ENCODE assay signal across 35 cellular contexts in the genomic region with DNA sequence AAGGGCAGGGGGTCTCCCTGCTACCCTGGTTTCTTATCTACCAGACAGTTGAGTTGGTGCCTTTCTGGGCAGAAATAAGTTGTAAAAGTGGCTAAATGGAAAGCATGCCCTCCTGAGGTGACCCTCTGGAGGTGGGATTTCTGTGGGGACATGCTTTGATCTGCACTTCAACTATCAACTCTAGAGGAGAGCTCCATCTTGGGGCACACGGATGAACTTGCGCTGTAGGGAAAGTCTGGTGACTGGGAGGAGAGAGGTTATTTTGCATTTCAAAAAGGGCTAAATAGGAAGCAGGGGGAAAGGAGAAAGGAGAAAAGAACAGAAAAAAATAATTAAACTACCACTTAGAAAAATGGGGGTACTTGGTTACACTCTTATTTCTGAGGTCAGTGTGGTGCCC. TPM values are rescaled to one million over a fixed set of nuclear protein-coding genes. Genes with fewer than 3 reads are reported as not detected.
DNase-seq lines count a peak whose midpoint lies in the region; ATAC-seq, FAIRE-seq and TF ChIP-seq lines count a peak whose summit lies in the region.
"Had no signal": no experiment of that assay in that cellular context is flagged by ENCODE, and none has a peak within 500 bp of the region (broad histone marks: within the 10 kb centered on the region; RNA-seq: fewer than 3 reads in every experiment).

No MANE protein-coding gene starts in this region.

- H4K91ac ChIP-seq in H1 (replicated peaks; ENCODE audit: insufficient read length, low read length), result no peak overlapping the region

- no peak overlapping the region for H3K4ac ChIP-seq in H1 (replicated peaks; ENCODE audit: insufficient read length, low read depth, low read length)

- H3K4me1 ChIP-seq in OCI-LY3 (ENCODE audit: low read length) (peaks cover 16% of the 10 kb centered on the region), H1 (replicated peaks in 1 of 4; ENCODE audit: control insufficient read depth in 3 of 4, insufficient read depth in 4 of 4, low read length in 3 of 4) (peaks cover 0 to 3% (median 0%) of the 10 kb centered on the region in 4 experiments; a peak in 1 of 7 replicates)
- H3K4me1 ChIP-seq: lower lobe of right lung, SJSA1, suprapubic skin had no signal

- H2BK12ac ChIP-seq in H1 (ENCODE audit: low read depth, low read length), result no peak overlapping the region

- TF ChIP-seq CTCF in GM12864 (IDR thresholded peaks at IDR 0.05; ENCODE audit: low read depth, low read length, missing control alignments), result peak; percentile 23
- TF ChIP-seq CTCF in OCI-LY3 (IDR thresholded peaks at IDR 0.05; ENCODE audit: low read depth, low read length), result peak; percentile 47
- peak; percentile 13 to 42 (median 42) for TF ChIP-seq CTCF in H1 (IDR thresholded peaks at IDR 0.05; ENCODE audit: control extremely low read depth in 1 of 3, insufficient read depth in 1 of 3, low read depth in 1 of 3, low read length in 3 of 3)

- H3K79me2 ChIP-seq in OCI-LY3 (ENCODE audit: low read length) (no peaks in the 10 kb centered on the region), H1 (ENCODE audit: control insufficient read depth in 1 of 2, insufficient read depth in 2 of 2, low read length in 2 of 2) (no peaks in the 10 kb centered on the region)

- CTCF ChIA-PET in H1 (lab: Charles Lee; ENCODE audit: partially characterized antibody), result interaction anchor here (0.8 to 1.3 kb wide), 5 partner anchors 28 to 121 kb away, joined by 3 to 4 read pairs (median 3); no protein-coding TSS in a partner anchor

- H2AK5ac ChIP-seq in H1 (ENCODE audit: low read depth, low read length), result no peak overlapping the region

- no peak overlapping the region for H3K4me2 ChIP-seq in OCI-LY3 (ENCODE audit: low read length)
- H3K4me2 ChIP-seq in H1 (ENCODE audit: insufficient read depth in 1 of 2, low read depth in 2 of 2, low read length in 2 of 2), result no peak overlapping the region; a peak in 1 of 4 replicates

- H3K9ac ChIP-seq in OCI-LY3 (ENCODE audit: low read length), result no peak overlapping the region
- H3K9ac ChIP-seq in H1 (replicated peaks in 1 of 4; ENCODE audit: extremely low read depth in 1 of 4, low read depth in 3 of 4, low read length in 3 of 4), result no peak overlapping the region

- POLR2A ChIA-PET in H1 (lab: Charles Lee; ENCODE audit: partially characterized antibody), result no interaction called here

- no peak for TF ChIP-seq POLR2A in H1 (IDR thresholded peaks at IDR 0.05; ENCODE audit: control extremely low read depth in 1 of 2, low read depth in 2 of 2, low read length in 2 of 2)

- H3K27ac ChIP-seq in OCI-LY3 (ENCODE audit: low read length), result no peak overlapping the region
- no peak overlapping the region for H3K27ac ChIP-seq in H1 (ENCODE audit: low read depth, low read length)
- H3K27ac ChIP-seq: HL-60, lower lobe of right lung, neutrophil, SJSA1, skin epidermis, suprapubic skin had no signal

- no peak overlapping the region for H2BK20ac ChIP-seq in H1 (ENCODE audit: low read length)

- no peaks in the 10 kb centered on the region for H3K36me3 ChIP-seq in OCI-LY3 (replicated peaks; ENCODE audit: low read depth, low read length)
- H3K36me3 ChIP-seq in H1 (ENCODE audit: control insufficient read depth in 2 of 4, insufficient read depth in 4 of 4, low read length in 3 of 4), result no peaks in the 10 kb centered on the region
- H3K36me3 ChIP-seq: lower lobe of right lung, neutrophil, SJSA1, suprapubic skin had no signal

- peak; percentile 39 for FAIRE-seq in H1 (lab: Jason Lieb, UNC)
- FAIRE-seq: frontal cortex, RCC 7860, urothelium cell line had no signal

- no peak overlapping the region for H3K23ac ChIP-seq in H1 (ENCODE audit: insufficient read length)

- H3K9me3 ChIP-seq in OCI-LY3 (ENCODE audit: insufficient read depth, low read length), result no peaks in the 10 kb centered on the region
- H3K9me3 ChIP-seq in H1 (ENCODE audit: insufficient read depth in 2 of 2, low read depth in 1 of 2, low read length in 1 of 2), result no peaks in the 10 kb centered on the region
- H3K9me3 ChIP-seq: lower lobe of right lung, neutrophil, SJSA1, suprapubic skin had no signal

- H2AFZ ChIP-seq in OCI-LY3 (ENCODE audit: low read depth, low read length), result no peak overlapping the region
- H2AFZ ChIP-seq in H1 (ENCODE audit: low read length), result no peak overlapping the region; the same call in 1 of the 2 replicates

- no peak overlapping the region for H3K14ac ChIP-seq in H1 (ENCODE audit: insufficient read length)

- H4K5ac ChIP-seq in H1 (ENCODE audit: insufficient read length, low read depth, low read length), result no peak overlapping the region

- no peaks in the 10 kb centered on the region for H3K23me2 ChIP-seq in H1 (ENCODE audit: low read depth, low read length)

- no peak overlapping the region for H3K18ac ChIP-seq in H1 (ENCODE audit: extremely low read depth, low read length)

- H3K27me3 ChIP-seq in OCI-LY3 (ENCODE audit: low read depth, low read length) (no peaks in the 10 kb centered on the region), H1 (replicated peaks in 1 of 4; ENCODE audit: control insufficient read depth in 3 of 4, extremely low read depth in 1 of 4, insufficient read depth in 3 of 4, low read length in 3 of 4) (no peaks in the 10 kb centered on the region)
- H3K27me3 ChIP-seq: neutrophil, SJSA1, suprapubic skin had no signal

- peak; percentile 15 for DNase-seq in 8988T
- no peak for DNase-seq in GM12864 (ENCODE audit: low read depth)
- peak in 1 of 2 experiments; percentile 41 for DNase-seq in H1 (ENCODE audit: low read depth in 1 of 2, low spot score in 2 of 2)
- no peak for DNase-seq in islet precursor cell
- DNase-seq in NCI-H146 treated with DMSO at 0.1 percent for 48 hours (lab: John Stamatoyannopoulos, UW; ENCODE audit: unreplicated experiment), result no peak
- DNase-seq in germinal center (ENCODE audit: low spot score), result no peak
- DNase-seq: activated CD4-positive, alpha-beta T cell treated with anti-CD3 and anti-CD28 coated beads, Interleukin-2, amount 10 ng/mL, durations not matched to agents 24 days and 14 days; activated CD8-positive, alpha-beta memory T cell treated with anti-CD3 and anti-CD28 coated beads, Interleukin-2, amount 10 ng/mL, durations not matched to agents 7 days and 5 days; activated naive CD4-positive, alpha-beta T cell treated with anti-CD3 and anti-CD28 coated beads, Interleukin-2, amount 50 U/mL, for 16 hours; hippocampal formation; lower lobe of right lung; NCI-H187; NCI-H226; NCI-H774; stimulated activated CD4-positive, alpha-beta T cell treated with anti-CD3 and anti-CD28 coated beads, Interleukin-2, amount 100 ng/mL, for 24 hours; T-helper 2 cell had no signal

- 15% methylated on average over 2 of the region's 2 CpGs; no CpG with 5 or more reads in 1 of the 2 experiments for WGBS in H1 (ENCODE audit: extremely low coverage in 1 of 2, insufficient coverage in 1 of 2, insufficient read length in 1 of 2, insufficient replicate concordance in 2 of 2, low coverage in 1 of 2, low lambda C conversion rate in 2 of 2, missing lambda C conversion rate in 1 of 2), 2 experiments

- H2BK120ac ChIP-seq in H1 (replicated peaks; ENCODE audit: low read depth, low read length), result no peak overlapping the region

- no peak overlapping the region for H4K8ac ChIP-seq in H1 (ENCODE audit: extremely low read depth, insufficient read depth, low read length)

- no peak for TF ChIP-seq EP300 in H1 (IDR thresholded peaks at IDR 0.05; ENCODE audit: borderline replicate concordance in 1 of 2, low read depth in 2 of 2, low read length in 2 of 2)

- H3K79me1 ChIP-seq in H1 (ENCODE audit: low read depth, low read length), result no peaks in the 10 kb centered on the region

- H4K20me1 ChIP-seq in OCI-LY3 (ENCODE audit: insufficient read depth, low read length) (no peaks in the 10 kb centered on the region), H1 (replicated peaks in 1 of 2; ENCODE audit: control insufficient read depth in 1 of 2, insufficient read depth in 2 of 2, low read length in 2 of 2) (no peaks in the 10 kb centered on the region)

- no peak overlapping the region for H2BK5ac ChIP-seq in H1 (ENCODE audit: low read depth, low read length)

- ATAC-seq in HG03469 (IDR thresholded peaks at IDR 0.05; ENCODE audit: unreplicated experiment), result no peak
- ATAC-seq: activated CD8-positive, alpha-beta memory T cell treated with anti-CD3 and anti-CD28 coated beads, Interleukin-2, amount 10 ng/mL, durations not matched to agents 7 days and 5 days; lower lobe of right lung; stimulated activated effector memory CD8-positive, alpha-beta T cell treated with anti-CD3 and anti-CD28 coated beads, Interleukin-12 subunit alpha, Interleukin-12 subunit beta, amount 100 ng/mL, for 72 hours had no signal

- peak; percentile 26 to 37; a peak in 3 of 4 replicates for TF ChIP-seq RAD21 in H1 (IDR thresholded peaks at IDR 0.05 in 1 of 2, conservative IDR thresholded peaks at IDR 0.05 in 1 of 2; ENCODE audit: low read depth in 2 of 2, low read length in 2 of 2)

- H3K4me3 ChIP-seq in GM12864 (ENCODE audit: low read depth, low read length) (no peak overlapping the region), OCI-LY3 (ENCODE audit: low read length) (no peak overlapping the region), H1 (ENCODE audit: extremely low read depth in 1 of 4, insufficient read depth in 2 of 4, low read depth in 3 of 4, low read length in 4 of 4) (no peak overlapping the region)
- H3K4me3 ChIP-seq: lower lobe of right lung, SJSA1, skin epidermis, suprapubic skin had no signal

- H3K56ac ChIP-seq in H1 (replicated peaks; ENCODE audit: insufficient read length, low read depth, low read length), result no peak overlapping the region

- no peak overlapping the region for H2BK15ac ChIP-seq in H1 (ENCODE audit: low read length)

TF ChIP-seq in H1, 55 proteins besides CTCF, POLR2A, EP300 and RAD21 (continues in another document):
- no peak for TF ChIP-seq SAP30 (IDR thresholded peaks at IDR 0.05; ENCODE audit: insufficient read depth, insufficient replicate concordance, low read length)

RNA-seq across cellular contexts. Expression of a gene that starts 12.7 kb away (rescaled TPM):
- total RNA-seq in H1 (2021; fragmentation: NEBNext Ultra II Directional; extraction: Animal tissue kit (Norgen Biotek cat#: 25700)), result not detected in 2 replicates
- not detected in 2 replicates for polyA plus RNA-seq in H1 (2011; rRNA removed)
- polyA plus RNA-seq in H1 (2011; cell fraction: cytosol; rRNA removed), result not detected
- polyA plus RNA-seq in H1 (2011; cell fraction: nucleus; rRNA removed), result not detected
- not detected in 4 replicates for polyA plus RNA-seq in H1 (2012, experiment 1 of 2)
- polyA plus RNA-seq in H1 (2012, experiment 2 of 2), result not detected
- polyA plus RNA-seq in H1 (2013, experiment 1 of 2), result not detected
- not detected for polyA plus RNA-seq in H1 (2013, experiment 2 of 2)
- not detected in 2 replicates for polyA minus RNA-seq in H1 (2011; rRNA and poly(A)+ RNA removed)
- polyA minus RNA-seq in H1 (2011; cell fraction: cytosol; rRNA and poly(A)+ RNA removed), result 0.37 TPM
- polyA minus RNA-seq in H1 (2011; cell fraction: nucleus; rRNA and poly(A)+ RNA removed), result not detected
- total RNA-seq: activated CD4-positive, alpha-beta T cell treated with anti-CD3 and anti-CD28 coated beads, Interleukin-2, amount 10 ng/mL, durations not matched to agents 24 days and 14 days; activated CD8-positive, alpha-beta memory T cell treated with anti-CD3 and anti-CD28 coated beads, Interleukin-2, amount 10 ng/mL, durations not matched to agents 7 days and 5 days; activated T-helper 1 cell treated with anti-CD3 and anti-CD28 coated beads, Interleukin-12 subunit alpha, Interleukin-12 subunit beta, Interleukin-2, Interleukin-4 antibody, amounts not matched to agents 30 ng/mL and 10 ng/mL and 1 ng/mL, durations not matched to agents 14 hours and 24 hours and 36 hours; astrocyte; frontal cortex; G401; kidney epithelial cell; lower lobe of right lung; pulmonary artery endothelial cell; SJSA1; suprapubic skin had no signal
- polyA plus RNA-seq: AG04450, esophagus had no signal

RNA-seq across cellular contexts. Expression of a gene that starts 25.5 kb away (rescaled TPM):
- not detected in 2 replicates for total RNA-seq in H1 (2021; fragmentation: NEBNext Ultra II Directional; extraction: Animal tissue kit (Norgen Biotek cat#: 25700))
- polyA plus RNA-seq in H1 (2011; rRNA removed), result not detected in 2 replicates
- polyA plus RNA-seq in H1 (2011; cell fraction: cytosol; rRNA removed), result 0.27 TPM
- 1.2 TPM for polyA plus RNA-seq in H1 (2011; cell fraction: nucleus; rRNA removed)
- 0.35 to 0.64 TPM in 2 of 4 replicates, not detected in the others for polyA plus RNA-seq in H1 (2012, experiment 1 of 2)
- not detected for polyA plus RNA-seq in H1 (2012, experiment 2 of 2)
- polyA plus RNA-seq in H1 (2013, experiment 1 of 2), result 0.12 TPM
- 0.20 TPM for polyA plus RNA-seq in H1 (2013, experiment 2 of 2)
- not detected in 2 replicates for polyA minus RNA-seq in H1 (2011; rRNA and poly(A)+ RNA removed)
- not detected for polyA minus RNA-seq in H1 (2011; cell fraction: cytosol; rRNA and poly(A)+ RNA removed)
- not detected for polyA minus RNA-seq in H1 (2011; cell fraction: nucleus; rRNA and poly(A)+ RNA removed)
- total RNA-seq: activated CD4-positive, alpha-beta T cell treated with anti-CD3 and anti-CD28 coated beads, Interleukin-2, amount 10 ng/mL, durations not matched to agents 24 days and 14 days; activated CD8-positive, alpha-beta memory T cell treated with anti-CD3 and anti-CD28 coated beads, Interleukin-2, amount 10 ng/mL, durations not matched to agents 7 days and 5 days; activated T-helper 1 cell treated with anti-CD3 and anti-CD28 coated beads, Interleukin-12 subunit alpha, Interleukin-12 subunit beta, Interleukin-2, Interleukin-4 antibody, amounts not matched to agents 30 ng/mL and 10 ng/mL and 1 ng/mL, durations not matched to agents 14 hours and 24 hours and 36 hours; astrocyte; frontal cortex; G401; kidney epithelial cell; lower lobe of right lung; pulmonary artery endothelial cell; SJSA1 had no signal
- polyA plus RNA-seq: AG04450, CD14-positive monocyte had no signal
